ENCODE assay signal across 1 cellular context in the genomic region with DNA sequence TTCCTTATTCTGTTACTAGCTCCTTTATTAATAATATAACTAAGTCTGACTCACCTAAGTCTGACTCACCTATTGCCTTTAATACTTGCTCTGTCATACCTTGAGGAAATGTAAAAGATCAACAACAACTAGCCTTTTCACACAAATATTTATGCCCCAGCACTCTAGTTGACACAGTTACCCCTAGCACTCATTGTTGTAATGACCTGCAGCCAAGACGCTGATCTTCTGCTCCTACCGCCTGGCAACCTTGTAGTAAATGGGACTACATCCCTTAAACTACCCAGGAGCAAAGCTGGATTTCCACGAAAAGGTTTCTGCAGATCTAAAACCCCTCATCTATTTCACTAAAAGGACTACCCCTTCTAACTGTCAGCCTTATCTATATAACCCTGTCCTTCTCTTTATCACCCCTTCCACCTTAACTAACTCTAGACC.
TF ChIP-seq lines count a peak whose summit lies in the region.

No MANE protein-coding gene starts in this region.

TF ChIP-seq in GM23338, 12 proteins besides CTCF, POLR2A, EP300 and RAD21 (continued from another document):
- TF ChIP-seq, protein P1, sequence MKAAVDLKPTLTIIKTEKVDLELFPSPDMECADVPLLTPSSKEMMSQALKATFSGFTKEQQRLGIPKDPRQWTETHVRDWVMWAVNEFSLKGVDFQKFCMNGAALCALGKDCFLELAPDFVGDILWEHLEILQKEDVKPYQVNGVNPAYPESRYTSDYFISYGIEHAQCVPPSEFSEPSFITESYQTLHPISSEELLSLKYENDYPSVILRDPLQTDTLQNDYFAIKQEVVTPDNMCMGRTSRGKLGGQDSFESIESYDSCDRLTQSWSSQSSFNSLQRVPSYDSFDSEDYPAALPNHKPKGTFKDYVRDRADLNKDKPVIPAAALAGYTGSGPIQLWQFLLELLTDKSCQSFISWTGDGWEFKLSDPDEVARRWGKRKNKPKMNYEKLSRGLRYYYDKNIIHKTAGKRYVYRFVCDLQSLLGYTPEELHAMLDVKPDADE (IDR thresholded peaks at IDR 0.05) = no peak
- no peak for TF ChIP-seq ZNF331 (CRISPR knock-in tag; IDR thresholded peaks at IDR 0.05; ENCODE audit: low read depth)
- no peak for TF ChIP-seq EZH2 (IDR thresholded peaks at IDR 0.05; ENCODE audit: low read depth, unreplicated experiment)
- TF ChIP-seq ZNF114 (CRISPR knock-in tag; IDR thresholded peaks at IDR 0.05) = no peak
- TF ChIP-seq NANOG (IDR thresholded peaks at IDR 0.05; ENCODE audit: borderline replicate concordance) = no peak
- TF ChIP-seq ZNF462 (CRISPR knock-in tag; IDR thresholded peaks at IDR 0.05) = no peak
- TF ChIP-seq EZH2phosphoT487 (IDR thresholded peaks at IDR 0.05; ENCODE audit: unreplicated experiment) = no peak
- no peak for TF ChIP-seq POLR2AphosphoS5 (IDR thresholded peaks at IDR 0.05; ENCODE audit: low read depth)
